ENCODE assay signal across 18 cellular contexts in the genomic region with DNA sequence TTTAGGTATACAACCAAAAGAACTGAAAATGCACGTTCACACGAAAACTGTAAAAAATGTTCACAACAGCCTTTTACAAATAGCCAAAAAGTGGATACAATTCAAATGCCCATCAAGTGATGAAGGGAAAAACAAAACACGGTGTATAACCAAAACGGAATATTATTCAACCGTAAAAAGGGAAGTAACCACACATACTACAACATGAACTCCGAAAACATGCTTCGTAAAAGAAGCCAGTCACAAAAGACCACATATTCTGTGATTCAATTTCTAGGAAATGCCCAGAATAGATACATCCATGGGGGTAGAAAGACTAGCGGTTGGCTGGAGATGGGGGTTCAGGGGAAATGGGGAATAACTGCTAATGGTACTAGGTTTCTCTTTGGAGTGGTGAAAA.
DNase-seq lines count a peak whose midpoint lies in the region; ATAC-seq, FAIRE-seq and TF ChIP-seq lines count a peak whose summit lies in the region.
"Had no signal": no experiment of that assay in that cellular context is flagged by ENCODE, and none has a peak within 500 bp of the region (broad histone marks: within the 10 kb centered on the region; RNA-seq: fewer than 3 reads in every experiment).

No MANE protein-coding gene starts in this region.

- no peaks in the 10 kb centered on the region for H3K36me3 ChIP-seq in OCI-LY3 (replicated peaks; ENCODE audit: low read depth, low read length)

- peak; percentile 62 for FAIRE-seq in GM12892 (lab: Jason Lieb, UNC)
- FAIRE-seq: HTR-8/SVneo had no signal

- H3K27me3 ChIP-seq in OCI-LY3 (ENCODE audit: low read depth, low read length): 0 out of 2 replicates have a peak, but pooled peaks cover 6% of the 10 kb centered on the region
- H3K27me3 ChIP-seq: MG63 had no signal

- peaks cover 0 to 7% (median 3%) of the 10 kb centered on the region in 7 donors for H3K9me3 Mint-ChIP-seq in CD14-positive monocyte
- H3K9me3 Mint-ChIP-seq in naive B cell: no peaks in the 10 kb centered on the region

- 0 out of 2 replicates have a peak overlapping the region, but pooled peaks have one; percentile 54 for H3K4me3 ChIP-seq in OCI-LY3 (ENCODE audit: low read length)
- H3K4me3 ChIP-seq: MG63 had no signal

- peak overlapping the region; percentile 56 for H3K4me2 ChIP-seq in OCI-LY3 (ENCODE audit: low read length)

- no peak overlapping the region for H3K27ac ChIP-seq in OCI-LY3 (ENCODE audit: low read length)

- no peak for TF ChIP-seq CTCF in CD14-positive monocyte (IDR thresholded peaks at IDR 0.05)
- no peak for TF ChIP-seq CTCF in OCI-LY3 (IDR thresholded peaks at IDR 0.05; ENCODE audit: low read depth, low read length)

- H3K27me3 Mint-ChIP-seq in CD14-positive monocyte (ENCODE audit: low read depth in 3 of 3) (peaks cover 0 to 1% (median 0%) of the 10 kb centered on the region in 3 donors), naive B cell (no peaks in the 10 kb centered on the region)

- DNase-seq in CD14-positive monocyte (ENCODE audit: low spot score) (no peak), GM12892 (ENCODE audit: insufficient read length) (no peak), naive B cell (peak; percentile 20), left lobe of liver (ENCODE audit: low spot score) (no peak), kidney tubule cell (ENCODE audit: low spot score) (no peak), Right ventricle myocardium superior (no peak)
- DNase-seq: AML-193, KBM-7, MG63, NCI-H1417, NCI-H1930, NCI-H2171 treated with DMSO at 0.1 percent for 48 hours, NCI-H82, SIG-M5 had no signal

- peaks cover 69% of the 10 kb centered on the region for H4K20me1 ChIP-seq in OCI-LY3 (ENCODE audit: insufficient read depth, low read length)

- H3K4me1 ChIP-seq in OCI-LY3 (ENCODE audit: low read length): peaks cover 25% of the 10 kb centered on the region

- H3K79me2 ChIP-seq in OCI-LY3 (ENCODE audit: low read length): peaks cover 67% of the 10 kb centered on the region

- H3K27ac Mint-ChIP-seq in CD14-positive monocyte (peak overlapping the region in 6 of 7 donors; percentile 20 to 75 (median 45)), naive B cell (peak overlapping the region; percentile 21 to 95 (median 68))

- H2AFZ ChIP-seq in OCI-LY3 (ENCODE audit: low read depth, low read length): no peak overlapping the region

- H3K4me1 Mint-ChIP-seq in CD14-positive monocyte: peaks cover 44% of the 10 kb centered on the region
- H3K4me1 Mint-ChIP-seq in naive B cell: peaks cover 52 to 82% (median 75%) of the 10 kb centered on the region in 3 donors

- peaks cover 12 to 16% of the 10 kb centered on the region in 2 donors for H3K36me3 Mint-ChIP-seq in CD14-positive monocyte
- H3K36me3 Mint-ChIP-seq in naive B cell: no peaks in the 10 kb centered on the region

- no peak overlapping the region for H3K9ac ChIP-seq in OCI-LY3 (ENCODE audit: low read length)

- H3K4me3 Mint-ChIP-seq in CD14-positive monocyte (peak overlapping the region; percentile 18 to 63), naive B cell (peak overlapping the region; percentile 33 to 83 (median 74))

- no peaks in the 10 kb centered on the region for H3K9me3 ChIP-seq in OCI-LY3 (ENCODE audit: insufficient read depth, low read length)
- H3K9me3 ChIP-seq: MG63 had no signal

- ATAC-seq in naive B cell (ENCODE audit: low read depth in 2 of 2) (peak; percentile 65 to 67), left lobe of liver (no peak), Right ventricle myocardium superior (ENCODE audit: poor library complexity) (no peak)
- ATAC-seq in activated CD4-positive, CD25-positive, alpha-beta regulatory T cell treated with anti-CD3 and anti-CD28 coated beads, Interleukin-2, amount 50 U/mL, for 24 hours: no peak
- ATAC-seq: HCT116 had no signal

- intact Hi-C loops in CD14-positive monocyte (cut with micrococcal nuclease): no loop called here
- intact Hi-C loops in Right ventricle myocardium superior (cut with DNase I): no loop called here

- no peak for TF ChIP-seq POLR2A in GM12892 (IDR thresholded peaks at IDR 0.05; ENCODE audit: low read depth, low read length)

Comparison
In these comparisons a context has a peak if more than half of its experiments do, and no peak if none do; other contexts are left out.
1. ATAC-seq: peak in naive B cell (2 of 2); none in left lobe of liver (single experiment), activated CD4-positive, CD25-positive, alpha-beta regulatory T cell treated with anti-CD3 and anti-CD28 coated beads, Interleukin-2, amount 50 U/mL, for 24 hours (0 of 2) and Right ventricle myocardium superior (single experiment).